In genomic region chr3:117399311-117400068, GRCh38 we compare ENCODE assay signal across 11 cellular contexts.
DNase-seq lines count a peak whose midpoint lies in the region; ATAC-seq and TF ChIP-seq lines count a peak whose summit lies in the region.
"Had no signal": no experiment of that assay in that cellular context is flagged by ENCODE, and none has a peak within 500 bp of the region (broad histone marks: within the 10 kb centered on the region; RNA-seq: fewer than 3 reads in every experiment).

No MANE protein-coding gene starts in this region.

- no peak for TF ChIP-seq POLR2A in right lobe of liver (IDR thresholded peaks at IDR 0.05)

- intact Hi-C loops in right lobe of liver (cut with DNase I), result no loop called here
- intact Hi-C loops in activated T-helper 1 cell treated with anti-CD3 and anti-CD28 coated beads, Interleukin-12 subunit alpha, Interleukin-12 subunit beta, Interleukin-2, Interleukin-4 antibody, amounts not matched to agents 30 ng/mL and 10 ng/mL and 1 ng/mL, durations not matched to agents 14 hours and 24 hours and 36 hours (cut with micrococcal nuclease), result no loop called here

- H3K4me3 ChIP-seq in AG04450 (ENCODE audit: low read depth, low read length) (no peak overlapping the region), cardiac fibroblast (replicated peaks in 1 of 2; ENCODE audit: low read depth in 2 of 2, low read length in 2 of 2) (no peak overlapping the region), right lobe of liver (no peak overlapping the region)
- H3K4me3 ChIP-seq: BLaER1 treated with 17β-estradiol and CSF1 and Interleukin-3, amounts not matched to agents 10 nM and 100 nM had no signal

- H3K27ac ChIP-seq in AG04450 (ENCODE audit: low read depth, low read length) (no peak overlapping the region), right lobe of liver (no peak overlapping the region)
- H3K27ac ChIP-seq: BLaER1 treated with 17β-estradiol and CSF1 and Interleukin-3, amounts not matched to agents 10 nM and 100 nM had no signal

- no peaks in the 10 kb centered on the region for H3K27me3 Mint-ChIP-seq in activated T-helper 17 cell treated with anti-CD3 and anti-CD28 coated beads, Interleukin-2, amount 50 U/mL, for 72 hours
- no peaks in the 10 kb centered on the region for H3K27me3 Mint-ChIP-seq in activated T-helper 1 cell treated with anti-CD3 and anti-CD28 coated beads, Interleukin-12 subunit alpha, Interleukin-12 subunit beta, Interleukin-2, Interleukin-4 antibody, amounts not matched to agents 30 ng/mL and 10 ng/mL and 1 ng/mL, durations not matched to agents 14 hours and 24 hours and 36 hours (ENCODE audit: insufficient read depth)

- TF ChIP-seq CTCF in AG04450 (IDR thresholded peaks at IDR 0.05; ENCODE audit: low read depth, low read length) (no peak), cardiac fibroblast (IDR thresholded peaks at IDR 0.05; ENCODE audit: low read depth, low read length) (no peak), right lobe of liver (IDR thresholded peaks at IDR 0.05) (no peak)

- H3K27ac Mint-ChIP-seq in activated T-helper 17 cell treated with anti-CD3 and anti-CD28 coated beads, Interleukin-2, amount 50 U/mL, for 72 hours, result no peak overlapping the region
- no peak overlapping the region for H3K27ac Mint-ChIP-seq in activated T-helper 1 cell treated with anti-CD3 and anti-CD28 coated beads, Interleukin-12 subunit alpha, Interleukin-12 subunit beta, Interleukin-2, Interleukin-4 antibody, amounts not matched to agents 30 ng/mL and 10 ng/mL and 1 ng/mL, durations not matched to agents 14 hours and 24 hours and 36 hours

- CTCF ChIA-PET in AG04450 (lab: Charles Lee), result interaction anchor here (0.9 to 1.4 kb wide), 3 partner anchors 40 to 380 kb away, joined by 3 to 4 read pairs (median 3); no protein-coding TSS in a partner anchor

- H3K36me3 Mint-ChIP-seq in activated T-helper 17 cell treated with anti-CD3 and anti-CD28 coated beads, Interleukin-2, amount 50 U/mL, for 72 hours (ENCODE audit: low read depth), result no peaks in the 10 kb centered on the region
- H3K36me3 Mint-ChIP-seq in activated T-helper 1 cell treated with anti-CD3 and anti-CD28 coated beads, Interleukin-12 subunit alpha, Interleukin-12 subunit beta, Interleukin-2, Interleukin-4 antibody, amounts not matched to agents 30 ng/mL and 10 ng/mL and 1 ng/mL, durations not matched to agents 14 hours and 24 hours and 36 hours (ENCODE audit: low read depth), result no peaks in the 10 kb centered on the region

- no peak overlapping the region for H3K4me3 Mint-ChIP-seq in activated T-helper 17 cell treated with anti-CD3 and anti-CD28 coated beads, Interleukin-2, amount 50 U/mL, for 72 hours
- H3K4me3 Mint-ChIP-seq in activated T-helper 1 cell treated with anti-CD3 and anti-CD28 coated beads, Interleukin-12 subunit alpha, Interleukin-12 subunit beta, Interleukin-2, Interleukin-4 antibody, amounts not matched to agents 30 ng/mL and 10 ng/mL and 1 ng/mL, durations not matched to agents 14 hours and 24 hours and 36 hours, result no peak overlapping the region

- no peaks in the 10 kb centered on the region for H3K27me3 ChIP-seq in AG04450 (ENCODE audit: control insufficient read depth, insufficient read depth, low read length)
- peaks cover 0 to 8% of the 10 kb centered on the region in 2 donors for H3K27me3 ChIP-seq in right lobe of liver
- H3K27me3 ChIP-seq: BLaER1 treated with 17β-estradiol and CSF1 and Interleukin-3, amounts not matched to agents 10 nM and 100 nM had no signal

- peak in 3 of 4 donors; percentile 52 to 97 (median 62) for ATAC-seq in right lobe of liver
- no peak for ATAC-seq in activated T-helper 17 cell treated with anti-CD3 and anti-CD28 coated beads, Interleukin-2, amount 50 U/mL, for 72 hours (replicated peaks)
- no peak for ATAC-seq in HG03571 (IDR thresholded peaks at IDR 0.05; ENCODE audit: unreplicated experiment)
- ATAC-seq: activated CD4-positive, CD25-positive, alpha-beta regulatory T cell treated with anti-CD3 and anti-CD28 coated beads, Interleukin-2, amount 50 U/mL, for 24 hours had no signal

- 23% methylated on average over 5 of the region's 5 CpGs for WGBS in right lobe of liver (ENCODE audit: insufficient coverage, low coverage, low lambda C conversion rate, missing lambda C conversion rate)

- no peaks in the 10 kb centered on the region for H3K9me3 ChIP-seq in AG04450 (ENCODE audit: control insufficient read depth, insufficient read depth, low read length)
- no peaks in the 10 kb centered on the region for H3K9me3 ChIP-seq in right lobe of liver
- H3K9me3 ChIP-seq: BLaER1 treated with 17β-estradiol and CSF1 and Interleukin-3, amounts not matched to agents 10 nM and 100 nM had no signal

- no peaks in the 10 kb centered on the region for H3K9me3 Mint-ChIP-seq in activated T-helper 17 cell treated with anti-CD3 and anti-CD28 coated beads, Interleukin-2, amount 50 U/mL, for 72 hours
- H3K9me3 Mint-ChIP-seq in activated T-helper 1 cell treated with anti-CD3 and anti-CD28 coated beads, Interleukin-12 subunit alpha, Interleukin-12 subunit beta, Interleukin-2, Interleukin-4 antibody, amounts not matched to agents 30 ng/mL and 10 ng/mL and 1 ng/mL, durations not matched to agents 14 hours and 24 hours and 36 hours, result no peaks in the 10 kb centered on the region

- no peaks in the 10 kb centered on the region for H3K4me1 ChIP-seq in right lobe of liver

- POLR2A ChIA-PET in AG04450 (lab: Yijun Ruan, JAX), result no interaction called here

- H3K36me3 ChIP-seq in right lobe of liver, result no peaks in the 10 kb centered on the region
- H3K36me3 ChIP-seq: BLaER1 treated with 17β-estradiol and CSF1 and Interleukin-3, amounts not matched to agents 10 nM and 100 nM had no signal

- peak; percentile 53 for DNase-seq in AG04450 (ENCODE audit: low read depth, low spot score)
- peak; percentile 46 for DNase-seq in NCI-H1092 (lab: John Stamatoyannopoulos, UW)
- DNase-seq in cardiac fibroblast (ENCODE audit: low read depth in 2 of 2), result peak; percentile 5 to 30
- DNase-seq in right lobe of liver, result no peak
- no peak for DNase-seq in NCI-H774 (lab: John Stamatoyannopoulos, UW)
- no peak for DNase-seq in activated T-helper 1 cell treated with anti-CD3 and anti-CD28 coated beads, Interleukin-12 subunit alpha, Interleukin-12 subunit beta, Interleukin-2, Interleukin-4 antibody, amounts not matched to agents 30 ng/mL and 10 ng/mL and 1 ng/mL, durations not matched to agents 14 hours and 24 hours and 36 hours (ENCODE audit: low spot score)
- DNase-seq: stimulated activated CD4-positive, alpha-beta T cell treated with anti-CD3 and anti-CD28 coated beads, Interleukin-15, amount 100 ng/mL, for 24 hours had no signal

- H3K4me1 Mint-ChIP-seq in activated T-helper 17 cell treated with anti-CD3 and anti-CD28 coated beads, Interleukin-2, amount 50 U/mL, for 72 hours, result no peaks in the 10 kb centered on the region
- H3K4me1 Mint-ChIP-seq in activated T-helper 1 cell treated with anti-CD3 and anti-CD28 coated beads, Interleukin-12 subunit alpha, Interleukin-12 subunit beta, Interleukin-2, Interleukin-4 antibody, amounts not matched to agents 30 ng/mL and 10 ng/mL and 1 ng/mL, durations not matched to agents 14 hours and 24 hours and 36 hours (ENCODE audit: low read depth), result no peaks in the 10 kb centered on the region

Comparison
In these comparisons a context has a peak if more than half of its experiments do, and no peak if none do; other contexts are left out.
1. DNase-seq: peak in AG04450 (single experiment), NCI-H1092 (single experiment) and cardiac fibroblast (2 of 2); none in right lobe of liver (0 of 3), NCI-H774 (single experiment) and activated T-helper 1 cell treated with anti-CD3 and anti-CD28 coated beads, Interleukin-12 subunit alpha, Interleukin-12 subunit beta, Interleukin-2, Interleukin-4 antibody, amounts not matched to agents 30 ng/mL and 10 ng/mL and 1 ng/mL, durations not matched to agents 14 hours and 24 hours and 36 hours (single experiment).
2. ATAC-seq: peak in right lobe of liver (3 of 4); none in activated T-helper 17 cell treated with anti-CD3 and anti-CD28 coated beads, Interleukin-2, amount 50 U/mL, for 72 hours (single experiment) and HG03571 (single experiment).